In the genomic region with DNA sequence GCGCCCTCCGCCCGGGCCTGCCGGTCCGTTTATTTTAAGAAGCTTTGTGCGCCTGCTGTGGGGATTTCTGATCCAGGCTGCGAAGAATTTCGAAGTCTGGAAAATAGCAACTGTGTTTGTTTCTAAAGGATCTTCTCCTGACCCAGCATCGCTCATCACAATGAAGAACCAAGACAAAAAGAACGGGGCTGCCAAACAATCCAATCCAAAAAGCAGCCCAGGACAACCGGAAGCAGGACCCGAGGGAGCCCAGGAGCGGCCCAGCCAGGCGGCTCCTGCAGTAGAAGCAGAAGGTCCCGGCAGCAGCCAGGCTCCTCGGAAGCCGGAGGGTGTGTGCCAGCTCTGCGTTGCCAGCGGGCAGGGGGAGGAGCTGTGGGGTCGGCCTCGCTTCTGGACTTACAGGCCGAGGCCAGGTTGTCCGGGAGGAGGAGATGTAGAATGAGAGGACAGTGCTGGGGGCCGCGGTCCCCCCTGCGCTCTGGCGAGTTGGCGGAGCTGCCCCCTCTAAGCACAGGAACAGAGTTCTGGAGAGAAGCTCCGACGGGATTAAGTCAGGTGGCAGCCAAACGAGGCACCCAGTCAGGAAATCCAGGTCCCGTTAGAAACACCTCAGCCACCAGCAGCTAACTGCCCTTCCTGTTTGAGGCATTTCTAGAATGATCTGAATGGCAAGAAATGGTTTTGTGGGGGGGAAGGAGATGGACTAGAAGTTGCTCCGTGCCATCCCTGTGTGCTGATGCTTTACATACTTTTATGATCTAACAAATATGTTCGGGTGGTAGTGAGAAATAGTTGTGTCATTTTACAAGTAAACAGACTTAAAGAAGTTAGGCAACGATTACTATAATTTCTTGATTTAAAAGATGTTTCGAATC, we compare ENCODE assay signal across 8 cellular contexts. TPM values are rescaled to one million over a fixed set of nuclear protein-coding genes. Genes with fewer than 3 reads are reported as not detected.
DNase-seq lines count a peak whose midpoint lies in the region; ATAC-seq and TF ChIP-seq lines count a peak whose summit lies in the region.

No MANE protein-coding gene starts in this region.

- no peaks in the 10 kb centered on the region for H3K27me3 ChIP-seq in neutrophil

- H3K4me1 ChIP-seq in neutrophil (ENCODE audit: control insufficient read depth in 1 of 2, insufficient read depth in 1 of 2, low read depth in 1 of 2, low read length in 1 of 2) = peaks cover 33 to 43% of the 10 kb centered on the region in 2 experiments

- DNase-seq in activated naive CD4-positive, alpha-beta T cell treated with Interleukin-2 at 50 U/mL for 16 hours = peak; percentile 41
- DNase-seq in activated naive CD4-positive, alpha-beta T cell (lab: John Stamatoyannopoulos, UW) = no peak
- DNase-seq in NCI-H226 (peak; percentile 43), glomerular visceral epithelial cell (ENCODE audit: extremely low spot score) (peak; percentile 63), amniotic stem cell (lab: John Stamatoyannopoulos, UW) (no peak)
- peak; percentile 56 for DNase-seq in activated naive CD4-positive, alpha-beta T cell treated with anti-CD3 and anti-CD28 coated beads for 36 hours

- peak overlapping the region; percentile 90 for H3K27ac Mint-ChIP-seq in activated naive CD4-positive, alpha-beta T cell treated with anti-CD3 and anti-CD28 coated beads for 36 hours

- peaks cover 44% of the 10 kb centered on the region for H3K36me3 Mint-ChIP-seq in activated naive CD4-positive, alpha-beta T cell treated with anti-CD3 and anti-CD28 coated beads for 36 hours (ENCODE audit: low read depth)

- H3K27me3 Mint-ChIP-seq in activated naive CD4-positive, alpha-beta T cell treated with anti-CD3 and anti-CD28 coated beads for 36 hours (ENCODE audit: low read depth) = no peaks in the 10 kb centered on the region

- TF ChIP-seq CTCF in neutrophil (IDR thresholded peaks at IDR 0.05) = no peak

- peak overlapping the region; percentile 86 for H3K4me3 Mint-ChIP-seq in activated naive CD4-positive, alpha-beta T cell treated with anti-CD3 and anti-CD28 coated beads for 36 hours

- intact Hi-C loops in activated naive CD4-positive, alpha-beta T cell treated with anti-CD3 and anti-CD28 coated beads for 36 hours (cut with micrococcal nuclease) = loop anchor here (1.0 to 2.0 kb wide), 3 partner anchors 108 to 470 kb away; partner anchors contain the start of genes KHDRBS1, RBBP4, TMEM39B and ZBTB8OS

- CTCF ChIA-PET in activated naive CD4-positive, alpha-beta T cell treated with anti-CD3 and anti-CD28 coated beads for 36 hours (lab: Charles Lee) = interaction anchor here (0.5 to 1.8 kb wide), 7 partner anchors 20 to 215 kb away, joined by 3 to 4 read pairs (median 3); partner anchors contain the start of gene CCDC28B

- H3K9me3 Mint-ChIP-seq in activated naive CD4-positive, alpha-beta T cell treated with anti-CD3 and anti-CD28 coated beads for 36 hours = no peaks in the 10 kb centered on the region

- H3K36me3 ChIP-seq in neutrophil = peaks cover 14% of the 10 kb centered on the region

- H3K27ac ChIP-seq in neutrophil = peak overlapping the region; percentile 89

- peak overlapping the region; percentile 68 to 87 for H3K4me3 ChIP-seq in neutrophil (ENCODE audit: low read depth in 1 of 2, low read length in 1 of 2)

- no peaks in the 10 kb centered on the region for H3K9me3 ChIP-seq in neutrophil

- H3K4me1 Mint-ChIP-seq in activated naive CD4-positive, alpha-beta T cell treated with anti-CD3 and anti-CD28 coated beads for 36 hours (ENCODE audit: low read depth) = peaks cover 53% of the 10 kb centered on the region

- ATAC-seq in GM18502 (IDR thresholded peaks at IDR 0.05; ENCODE audit: poor library complexity, unreplicated experiment) = no peak

RNA-seq across cellular contexts. Expression of gene TXLNA, which starts 0.9 kb away (rescaled TPM):
- 10 to 100 TPM; 84.3 to 86.2 TPM for total RNA-seq in activated naive CD4-positive, alpha-beta T cell treated with anti-CD3 and anti-CD28 coated beads for 36 hours

RNA-seq across cellular contexts. Expression of gene CCDC28B, which starts 20.0 kb away (rescaled TPM):
- total RNA-seq in activated naive CD4-positive, alpha-beta T cell treated with anti-CD3 and anti-CD28 coated beads for 36 hours = 10 to 100 TPM; 13.1 to 14.8 TPM

RNA-seq across cellular contexts. Expression of gene IQCC, which starts 25.0 kb away (rescaled TPM):
- total RNA-seq in activated naive CD4-positive, alpha-beta T cell treated with anti-CD3 and anti-CD28 coated beads for 36 hours = 1 to 10 TPM; 4.8 to 5.9 TPM

RNA-seq across cellular contexts. Expression of gene DCDC2B, which starts 28.5 kb away (rescaled TPM):
- not detected for total RNA-seq in activated naive CD4-positive, alpha-beta T cell treated with anti-CD3 and anti-CD28 coated beads for 36 hours

RNA-seq across cellular contexts. Expression of gene TMEM234, which starts 41.7 kb away (rescaled TPM):
- total RNA-seq in activated naive CD4-positive, alpha-beta T cell treated with anti-CD3 and anti-CD28 coated beads for 36 hours = 1 to 10 TPM; 5.1 to 6.4 TPM

Comparison
In these comparisons a context has a peak if more than half of its experiments do, and no peak if none do; other contexts are left out.
1. DNase-seq: peak in activated naive CD4-positive, alpha-beta T cell treated with Interleukin-2 at 50 U/mL for 16 hours (single experiment), NCI-H226 (single experiment), activated naive CD4-positive, alpha-beta T cell treated with anti-CD3 and anti-CD28 coated beads for 36 hours (single experiment) and glomerular visceral epithelial cell (single experiment); none in activated naive CD4-positive, alpha-beta T cell (0 of 4) and amniotic stem cell (single experiment).